In genomic region chr19:48110350-48110966, GRCh38 we compare ENCODE assay signal across 8 cellular contexts. TPM values are rescaled to one million over a fixed set of nuclear protein-coding genes. Genes with fewer than 3 reads are reported as not detected.
DNase-seq lines count a peak whose midpoint lies in the region; ATAC-seq lines count a peak whose summit lies in the region.

Gene PLA2G4C (minus strand): TSS chr19:48110817. CDS start chr19:48106529, 4,288 bp downstream.

- H3K27ac Mint-ChIP-seq in activated CD4-positive, alpha-beta T cell treated with anti-CD3 and anti-CD28 coated beads, Interleukin-2, amount 10 ng/mL, durations not matched to agents 7 days and 5 days, result peak within 1 kb of the TSS; percentile 91

- POLR2A ChIA-PET in activated CD4-positive, alpha-beta T cell treated with anti-CD3 and anti-CD28 coated beads, Interleukin-2, amount 10 ng/mL, durations not matched to agents 7 days and 5 days (lab: Charles Lee), result interaction anchor here (0.7 to 0.9 kb wide), 2 partner anchors 9 to 49 kb away, joined by 3 read pairs; no protein-coding TSS in a partner anchor

- no peaks in the 10 kb centered on the region for H3K27me3 Mint-ChIP-seq in activated CD4-positive, alpha-beta T cell treated with anti-CD3 and anti-CD28 coated beads, Interleukin-2, amount 10 ng/mL, durations not matched to agents 7 days and 5 days

- DNase-seq in NCI-H524 (lab: John Stamatoyannopoulos, UW) (peak; percentile 81 to 93), dedifferentiated amniotic fluid mesenchymal stem cell (ENCODE audit: extremely low spot score) (peak; percentile 87), left colon (peak; percentile 87 to 92)
- DNase-seq in activated CD4-positive, alpha-beta T cell treated with anti-CD3 and anti-CD28 coated beads, Interleukin-2, amount 10 ng/mL, durations not matched to agents 7 days and 5 days, result peak; percentile 83
- DNase-seq in stimulated activated CD4-positive, alpha-beta T cell treated with anti-CD3 and anti-CD28 coated beads, Interleukin-1b, Interleukin-23, amount 100 ng/mL, for 24 hours (ENCODE audit: low read depth in 4 of 4, low spot score in 1 of 4), result peak; percentile 72 to 81 (median 78)

- intact Hi-C loops in left colon (cut with DNase I, micrococcal nuclease), result no loop called here

- CTCF ChIA-PET in activated CD4-positive, alpha-beta T cell treated with anti-CD3 and anti-CD28 coated beads, Interleukin-2, amount 10 ng/mL, durations not matched to agents 7 days and 5 days (lab: Charles Lee), result interaction anchor here (0.5 to 1.4 kb wide), 8 partner anchors 10 to 470 kb away, joined by 3 to 7 read pairs (median 3); partner anchors contain the start of gene KDELR1

- H3K4me3 ChIP-seq in GM08714 (ENCODE audit: low read length), result peak within 1 kb of the TSS; percentile 50

- ATAC-seq in HG03280 (IDR thresholded peaks at IDR 0.05; ENCODE audit: unreplicated experiment) (peak; percentile 69), left colon (peak; percentile 80), HG02870 (IDR thresholded peaks at IDR 0.05; ENCODE audit: unreplicated experiment) (no peak)

- peaks cover 27% of the 10 kb centered on the region for H3K4me1 Mint-ChIP-seq in activated CD4-positive, alpha-beta T cell treated with anti-CD3 and anti-CD28 coated beads, Interleukin-2, amount 10 ng/mL, durations not matched to agents 7 days and 5 days

- peak within 1 kb of the TSS; percentile 75 for H3K4me3 Mint-ChIP-seq in activated CD4-positive, alpha-beta T cell treated with anti-CD3 and anti-CD28 coated beads, Interleukin-2, amount 10 ng/mL, durations not matched to agents 7 days and 5 days

- H3K9me3 Mint-ChIP-seq in activated CD4-positive, alpha-beta T cell treated with anti-CD3 and anti-CD28 coated beads, Interleukin-2, amount 10 ng/mL, durations not matched to agents 7 days and 5 days, result no peaks in the 10 kb centered on the region

- peaks cover 6% of the 10 kb centered on the region for H3K36me3 Mint-ChIP-seq in activated CD4-positive, alpha-beta T cell treated with anti-CD3 and anti-CD28 coated beads, Interleukin-2, amount 10 ng/mL, durations not matched to agents 7 days and 5 days (ENCODE audit: low read depth)

RNA-seq across cellular contexts. Expression of gene PLA2G4C, which starts in this region (rescaled TPM):
- total RNA-seq in activated CD4-positive, alpha-beta T cell treated with anti-CD3 and anti-CD28 coated beads, Interleukin-2, amount 10 ng/mL, durations not matched to agents 7 days and 5 days, result 1 to 10 TPM; 4.3 to 5.3 TPM
- 1 to 10 TPM in 1 of 2 donors, under 1 TPM in 1; 0.58 to 9.3 TPM for total RNA-seq in left colon
